8 cellular contexts compared by ENCODE assay signal in genomic region chr20:2206957-2207769, GRCh38.
A peak's percentile ranks its signal among the peaks of the same experiment; 100 is the strongest.
DNase-seq lines count a peak whose midpoint lies in the region; ATAC-seq and TF ChIP-seq lines count a peak whose summit lies in the region.

No MANE protein-coding gene starts in this region.

- H3K27ac ChIP-seq in esophagus muscularis mucosa (replicated peaks in 1 of 4), result no peak overlapping the region
- no peak overlapping the region for H3K27ac ChIP-seq in muscle layer of duodenum (ENCODE audit: low read length)

- no peaks in the 10 kb centered on the region for H3K9me3 ChIP-seq in esophagus muscularis mucosa
- H3K9me3 ChIP-seq in muscle layer of duodenum (ENCODE audit: control insufficient read depth in 1 of 2, low read length in 2 of 2), result no peaks in the 10 kb centered on the region

- H3K4me1 ChIP-seq in esophagus muscularis mucosa (peaks cover 13 to 14% (median 14%) of the 10 kb centered on the region in 4 donors), muscle layer of duodenum (ENCODE audit: control insufficient read depth in 1 of 2, insufficient read depth in 2 of 2, low read length in 2 of 2) (peaks cover 0 to 14% of the 10 kb centered on the region in 2 donors)

- H3K36me3 ChIP-seq in esophagus muscularis mucosa (no peaks in the 10 kb centered on the region), muscle layer of duodenum (ENCODE audit: control insufficient read depth in 1 of 2, insufficient read depth in 2 of 2, low read length in 2 of 2) (no peaks in the 10 kb centered on the region)

- H3K27me3 ChIP-seq in esophagus muscularis mucosa (peaks cover 3 to 68% (median 7%) of the 10 kb centered on the region in 4 donors), muscle layer of duodenum (ENCODE audit: low read depth, low read length) (peaks cover 3% of the 10 kb centered on the region)

- TF ChIP-seq CTCF in GM12872 (IDR thresholded peaks at IDR 0.05; ENCODE audit: insufficient read depth, low read depth, low read length), result peak; percentile 68
- peak; percentile 53 to 61 (median 59) for TF ChIP-seq CTCF in esophagus muscularis mucosa (IDR thresholded peaks at IDR 0.05)

- H3K4me3 ChIP-seq in esophagus muscularis mucosa (peak overlapping the region; percentile 51 to 64 (median 58)), muscle layer of duodenum (ENCODE audit: low read depth in 1 of 2, low read length in 2 of 2) (peak overlapping the region; percentile 19 to 76)

- TF ChIP-seq POLR2A in esophagus muscularis mucosa (IDR thresholded peaks at IDR 0.05; ENCODE audit: low read depth), result no peak

- DNase-seq in NCI-H748 (lab: John Stamatoyannopoulos, UW; ENCODE audit: unreplicated experiment) (peak; percentile 97), activated T-cell treated with anti-CD3 and anti-CD28 coated beads for 4 hours (peak; percentile 81), esophagus muscularis mucosa (ENCODE audit: extremely low spot score) (no peak)
- peak; percentile 80 for DNase-seq in stimulated activated CD8-positive, alpha-beta memory T cell treated with anti-CD3 and anti-CD28 coated beads, Interleukin-4, amount 100 ng/mL, for 48 hours

- 5% methylated on average over 30 of the region's 82 CpGs for WGBS in esophagus muscularis mucosa

- intact Hi-C loops in esophagus muscularis mucosa (cut with DNase I), result loop anchor here (5.0 kb wide), 1 partner anchor 245 kb away; no protein-coding TSS in a partner anchor

- no peak for TF ChIP-seq EP300 in esophagus muscularis mucosa (IDR thresholded peaks at IDR 0.05)

- ATAC-seq in HG03045 (IDR thresholded peaks at IDR 0.05; ENCODE audit: unreplicated experiment) (peak; percentile 57), HG03521 (IDR thresholded peaks at IDR 0.05; ENCODE audit: unreplicated experiment) (no peak)
